ENCODE assay signal across 17 cellular contexts in genomic region chr10:30422296-30422695, GRCh38. TPM values are rescaled to one million over a fixed set of nuclear protein-coding genes. Genes with fewer than 3 reads are reported as not detected.
DNase-seq lines count a peak whose midpoint lies in the region; ATAC-seq and TF ChIP-seq lines count a peak whose summit lies in the region.
"Had no signal": no experiment of that assay in that cellular context is flagged by ENCODE, and none has a peak within 500 bp of the region (broad histone marks: within the 10 kb centered on the region; RNA-seq: fewer than 3 reads in every experiment).

No MANE protein-coding gene starts in this region.

- H3K27ac ChIP-seq in PC-9 = peak overlapping the region; percentile 91
- H3K27ac ChIP-seq in thoracic aorta = peak overlapping the region; percentile 56 to 59
- H3K27ac ChIP-seq in caudate nucleus (ENCODE audit: low read depth, low read length) = no peak overlapping the region

- TF ChIP-seq CTCF in PC-9 (conservative IDR thresholded peaks at IDR 0.05) (no peak), thoracic aorta (IDR thresholded peaks at IDR 0.05) (no peak), nephron progenitor cell (IDR thresholded peaks at IDR 0.05) (no peak)

- no peak overlapping the region for H3K4me2 ChIP-seq in PC-9

- no peaks in the 10 kb centered on the region for H3K9me2 ChIP-seq in PC-9 (ENCODE audit: insufficient read depth)

- H3K4me1 Mint-ChIP-seq in memory B cell = peaks cover 40% of the 10 kb centered on the region
- peaks cover 34% of the 10 kb centered on the region for H3K4me1 Mint-ChIP-seq in nephron progenitor cell

- H3K36me3 ChIP-seq in PC-9 (ENCODE audit: low read depth) (no peaks in the 10 kb centered on the region), thoracic aorta (no peaks in the 10 kb centered on the region)
- H3K36me3 ChIP-seq: BE2C had no signal

- H2AFZ ChIP-seq in PC-9 = no peak overlapping the region

- no peaks in the 10 kb centered on the region for H4K20me1 ChIP-seq in PC-9 (ENCODE audit: insufficient read depth)

- H3K4me3 ChIP-seq in PC-9 = no peak overlapping the region
- no peak overlapping the region for H3K4me3 ChIP-seq in thoracic aorta

- H3F3A ChIP-seq in PC-9 (ENCODE audit: insufficient read depth, low read depth) = peaks cover 30% of the 10 kb centered on the region

- no peaks in the 10 kb centered on the region for H3K79me2 ChIP-seq in PC-9 (ENCODE audit: low read depth)

- H3K36me3 Mint-ChIP-seq in memory B cell (peaks cover 2% of the 10 kb centered on the region), nephron progenitor cell (ENCODE audit: low read depth) (no peaks in the 10 kb centered on the region)
- H3K36me3 Mint-ChIP-seq: T-cell had no signal

- BruUV-seq in PC-9 (replicated peaks; lab: Mats Ljungman, UMichigan) = no TSS peak

- H3K27ac Mint-ChIP-seq in memory B cell = peak overlapping the region; percentile 87
- H3K27ac Mint-ChIP-seq in nephron progenitor cell = no peak overlapping the region
- H3K27ac Mint-ChIP-seq: T-cell had no signal

- intact Hi-C loops in PC-9 (cut with micrococcal nuclease; ENCODE audit: unreplicated experiment) = loop anchor here (2.0 kb wide), 2 partner anchors 15 to 73 kb away; no protein-coding TSS in a partner anchor

- POLR2A ChIA-PET in PC-9 (lab: Charles Lee; ENCODE audit: unreplicated experiment) = interaction anchor here (1.7 kb wide), 1 partner anchor 9 kb away, joined by 21 read pairs; no protein-coding TSS in a partner anchor

- H3K4me3 Mint-ChIP-seq in memory B cell (no peak overlapping the region), nephron progenitor cell (no peak overlapping the region)
- H3K4me3 Mint-ChIP-seq: naive thymus-derived CD8-positive, alpha-beta T cell; T-cell had no signal

- H3K4me1 ChIP-seq in PC-9 (replicated peaks; ENCODE audit: insufficient read depth) (peaks cover 47% of the 10 kb centered on the region), thoracic aorta (ENCODE audit: control insufficient read depth in 1 of 2, low read depth in 2 of 2) (peaks cover 24 to 25% of the 10 kb centered on the region in 2 donors)
- H3K4me1 ChIP-seq: BE2C had no signal

- peak; percentile 34 for ATAC-seq in HG03175 (IDR thresholded peaks at IDR 0.05; ENCODE audit: unreplicated experiment)
- peak; percentile 36 for ATAC-seq in memory B cell (ENCODE audit: low read depth)
- ATAC-seq in thoracic aorta (ENCODE audit: insufficient number of reproducible peaks, low FRiP score, low read depth) = no peak
- ATAC-seq: naive thymus-derived CD8-positive, alpha-beta T cell; T-cell had no signal

- DNase-seq in PC-9 (no peak), memory B cell (ENCODE audit: low spot score in 2 of 2) (no peak), thoracic aorta (ENCODE audit: low spot score) (no peak), kidney tubule cell (ENCODE audit: low spot score) (no peak), caudate nucleus (lab: John Stamatoyannopoulos, UW) (no peak), nephron progenitor cell (no peak)
- DNase-seq: activated CD4-positive, CD25-positive, alpha-beta regulatory T cell; BE2C; H9; naive thymus-derived CD8-positive, alpha-beta T cell; NCI-H1105; NCI-H2171; NCI-H82; Right ventricle myocardium superior; substantia nigra; T-cell had no signal

- CTCF ChIA-PET in PC-9 (lab: Charles Lee) = no interaction called here

- H3K9me3 Mint-ChIP-seq in memory B cell = no peaks in the 10 kb centered on the region
- no peaks in the 10 kb centered on the region for H3K9me3 Mint-ChIP-seq in nephron progenitor cell
- H3K9me3 Mint-ChIP-seq: naive thymus-derived CD8-positive, alpha-beta T cell; T-cell had no signal

- H3K9me3 ChIP-seq in PC-9 (ENCODE audit: insufficient read depth, low read depth) (no peaks in the 10 kb centered on the region), thoracic aorta (no peaks in the 10 kb centered on the region)
- H3K9me3 ChIP-seq: BE2C had no signal

- H3K27me3 Mint-ChIP-seq in memory B cell (no peaks in the 10 kb centered on the region), nephron progenitor cell (ENCODE audit: low read depth, poor library complexity) (no peaks in the 10 kb centered on the region)
- H3K27me3 Mint-ChIP-seq: naive thymus-derived CD8-positive, alpha-beta T cell; T-cell had no signal

- H3K27me3 ChIP-seq in PC-9 (ENCODE audit: insufficient read depth, low read depth) (no peaks in the 10 kb centered on the region), thoracic aorta (replicated peaks; ENCODE audit: insufficient read depth) (no peaks in the 10 kb centered on the region)
- H3K27me3 ChIP-seq: BE2C had no signal

RNA-seq across cellular contexts. Expression of gene MAP3K8, which starts 11.7 kb away (rescaled TPM):
- total RNA-seq in PC-9 (2021) (14.3 and 16.4 TPM in 2 replicates), thoracic aorta (10 to 100 TPM; 63.4 to 64.3 TPM)
